11 cellular contexts compared by ENCODE assay signal in the genomic region with DNA sequence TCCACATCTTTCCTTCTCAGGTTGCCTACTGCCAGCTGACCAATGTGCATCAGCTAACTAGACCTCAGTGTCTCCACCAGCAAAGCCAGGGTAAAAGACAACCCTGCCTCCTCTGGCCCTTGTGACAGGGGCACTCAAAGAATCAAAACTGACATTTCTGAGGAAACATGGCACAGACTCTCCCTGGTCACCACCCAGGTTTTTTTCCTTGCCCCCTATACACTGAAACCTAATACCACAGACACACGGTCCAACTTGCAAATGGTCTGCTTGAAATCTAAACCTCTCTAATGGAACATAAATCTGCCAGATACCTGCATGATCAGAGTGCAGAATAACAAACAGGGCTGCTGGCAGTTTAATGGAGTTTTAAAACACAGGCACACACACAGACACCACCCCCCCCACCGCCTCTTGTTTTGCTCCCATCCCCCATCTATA. TPM values are rescaled to one million over a fixed set of nuclear protein-coding genes. Genes with fewer than 3 reads are reported as not detected.
A peak's percentile ranks its signal among the peaks of the same experiment; 100 is the strongest.
DNase-seq lines count a peak whose midpoint lies in the region; ATAC-seq and TF ChIP-seq lines count a peak whose summit lies in the region.
"Had no signal": no experiment of that assay in that cellular context is flagged by ENCODE, and none has a peak within 500 bp of the region (broad histone marks: within the 10 kb centered on the region; RNA-seq: fewer than 3 reads in every experiment).

No MANE protein-coding gene starts in this region.

- peak overlapping the region; percentile 76 for H3K27ac Mint-ChIP-seq in activated T-cell treated with anti-CD3 and anti-CD28 coated beads, Interleukin-2, amount 50 U/mL, for 72 hours
- H3K27ac Mint-ChIP-seq in stimulated activated naive CD8-positive, alpha-beta T cell treated with anti-CD3 and anti-CD28 coated beads, Interleukin-15, amount 100 ng/mL, for 72 hours = peak overlapping the region; percentile 74 to 80

- ATAC-seq in activated T-cell treated with anti-CD3 and anti-CD28 coated beads, Interleukin-2, amount 50 U/mL, for 72 hours (replicated peaks in 1 of 2) = no peak
- no peak for ATAC-seq in stimulated activated naive CD8-positive, alpha-beta T cell treated with anti-CD3 and anti-CD28 coated beads, Interleukin-15, amount 100 ng/mL, for 72 hours

- no peaks in the 10 kb centered on the region for H3K27me3 Mint-ChIP-seq in activated T-cell treated with anti-CD3 and anti-CD28 coated beads, Interleukin-2, amount 50 U/mL, for 72 hours (ENCODE audit: low read depth)
- no peaks in the 10 kb centered on the region for H3K27me3 Mint-ChIP-seq in stimulated activated naive CD8-positive, alpha-beta T cell treated with anti-CD3 and anti-CD28 coated beads, Interleukin-15, amount 100 ng/mL, for 72 hours
- H3K27me3 Mint-ChIP-seq: activated CD4-positive, alpha-beta memory T cell treated with anti-CD3 and anti-CD28 coated beads for 36 hours had no signal

- H3K4me3 Mint-ChIP-seq in activated T-cell treated with anti-CD3 and anti-CD28 coated beads, Interleukin-2, amount 50 U/mL, for 72 hours = no peak overlapping the region
- H3K4me3 Mint-ChIP-seq in stimulated activated naive CD8-positive, alpha-beta T cell treated with anti-CD3 and anti-CD28 coated beads, Interleukin-15, amount 100 ng/mL, for 72 hours = no peak overlapping the region
- H3K4me3 Mint-ChIP-seq: activated CD4-positive, alpha-beta memory T cell treated with anti-CD3 and anti-CD28 coated beads for 36 hours had no signal

- H3K4me3 ChIP-seq in epithelial cell of proximal tubule (ENCODE audit: low read depth, low read length) = peak overlapping the region; percentile 9

- peaks cover 0 to 4% of the 10 kb centered on the region in 2 donors for H3K36me3 Mint-ChIP-seq in activated T-cell treated with anti-CD3 and anti-CD28 coated beads, Interleukin-2, amount 50 U/mL, for 72 hours (ENCODE audit: insufficient read depth in 2 of 2)

- H3K4me1 Mint-ChIP-seq in activated T-cell treated with anti-CD3 and anti-CD28 coated beads, Interleukin-2, amount 50 U/mL, for 72 hours (ENCODE audit: low read depth) = peaks cover 53% of the 10 kb centered on the region
- peaks cover 50% of the 10 kb centered on the region for H3K4me1 Mint-ChIP-seq in stimulated activated naive CD8-positive, alpha-beta T cell treated with anti-CD3 and anti-CD28 coated beads, Interleukin-15, amount 100 ng/mL, for 72 hours

- H3K9me3 Mint-ChIP-seq in activated T-cell treated with anti-CD3 and anti-CD28 coated beads, Interleukin-2, amount 50 U/mL, for 72 hours = no peaks in the 10 kb centered on the region
- no peaks in the 10 kb centered on the region for H3K9me3 Mint-ChIP-seq in stimulated activated naive CD8-positive, alpha-beta T cell treated with anti-CD3 and anti-CD28 coated beads, Interleukin-15, amount 100 ng/mL, for 72 hours
- H3K9me3 Mint-ChIP-seq: activated CD4-positive, alpha-beta memory T cell treated with anti-CD3 and anti-CD28 coated beads for 36 hours had no signal

- no peak for DNase-seq in activated T-cell treated with anti-CD3 and anti-CD28 coated beads, Interleukin-2, amount 50 U/mL, for 72 hours
- no peak for DNase-seq in activated T-cell treated with anti-CD3 and anti-CD28 coated beads, Interleukin-2, amount 50 U/mL, for 48 hours
- DNase-seq in NCI-H510A treated with DMSO at 0.1 percent for 48 hours (lab: John Stamatoyannopoulos, UW) (peak; percentile 77), epithelial cell of proximal tubule (ENCODE audit: low read depth) (no peak), NCI-H187 (lab: John Stamatoyannopoulos, UW) (no peak), amniotic stem cell (lab: John Stamatoyannopoulos, UW) (no peak), pons (ENCODE audit: low spot score) (no peak)
- DNase-seq in stimulated activated naive CD8-positive, alpha-beta T cell treated with anti-CD3 and anti-CD28 coated beads, Interleukin-15, amount 100 ng/mL, for 72 hours = no peak
- DNase-seq: activated CD4-positive, alpha-beta memory T cell treated with anti-CD3 and anti-CD28 coated beads for 36 hours; foreskin fibroblast; SIG-M5 had no signal

- no peak for TF ChIP-seq CTCF in epithelial cell of proximal tubule (conservative IDR thresholded peaks at IDR 0.05; ENCODE audit: low read depth, low read length)

RNA-seq across cellular contexts. Expression of gene CORO6, which starts 19.5 kb away (rescaled TPM):
- 10 to 100 TPM; 10.4 to 13.9 TPM for total RNA-seq in activated T-cell treated with anti-CD3 and anti-CD28 coated beads, Interleukin-2, amount 50 U/mL, for 72 hours
- total RNA-seq in epithelial cell of proximal tubule = 4.4 and 28.7 TPM in 2 replicates

RNA-seq across cellular contexts. Expression of gene ANKRD13B, which starts 49.3 kb away (rescaled TPM):
- total RNA-seq in activated T-cell treated with anti-CD3 and anti-CD28 coated beads, Interleukin-2, amount 50 U/mL, for 72 hours = 10 to 100 TPM in 1 of 2 donors, 1 to 10 TPM in 1; 7.9 to 13.5 TPM
- total RNA-seq in epithelial cell of proximal tubule = 12.9 and 30.7 TPM in 2 replicates

RNA-seq across cellular contexts. Expression of gene GIT1, which starts 52.7 kb away (rescaled TPM):
- total RNA-seq in activated T-cell treated with anti-CD3 and anti-CD28 coated beads, Interleukin-2, amount 50 U/mL, for 72 hours = 10 to 100 TPM; 45.0 to 47.4 TPM
- 61.3 and 74.3 TPM in 2 replicates for total RNA-seq in epithelial cell of proximal tubule
